In the genomic region with DNA sequence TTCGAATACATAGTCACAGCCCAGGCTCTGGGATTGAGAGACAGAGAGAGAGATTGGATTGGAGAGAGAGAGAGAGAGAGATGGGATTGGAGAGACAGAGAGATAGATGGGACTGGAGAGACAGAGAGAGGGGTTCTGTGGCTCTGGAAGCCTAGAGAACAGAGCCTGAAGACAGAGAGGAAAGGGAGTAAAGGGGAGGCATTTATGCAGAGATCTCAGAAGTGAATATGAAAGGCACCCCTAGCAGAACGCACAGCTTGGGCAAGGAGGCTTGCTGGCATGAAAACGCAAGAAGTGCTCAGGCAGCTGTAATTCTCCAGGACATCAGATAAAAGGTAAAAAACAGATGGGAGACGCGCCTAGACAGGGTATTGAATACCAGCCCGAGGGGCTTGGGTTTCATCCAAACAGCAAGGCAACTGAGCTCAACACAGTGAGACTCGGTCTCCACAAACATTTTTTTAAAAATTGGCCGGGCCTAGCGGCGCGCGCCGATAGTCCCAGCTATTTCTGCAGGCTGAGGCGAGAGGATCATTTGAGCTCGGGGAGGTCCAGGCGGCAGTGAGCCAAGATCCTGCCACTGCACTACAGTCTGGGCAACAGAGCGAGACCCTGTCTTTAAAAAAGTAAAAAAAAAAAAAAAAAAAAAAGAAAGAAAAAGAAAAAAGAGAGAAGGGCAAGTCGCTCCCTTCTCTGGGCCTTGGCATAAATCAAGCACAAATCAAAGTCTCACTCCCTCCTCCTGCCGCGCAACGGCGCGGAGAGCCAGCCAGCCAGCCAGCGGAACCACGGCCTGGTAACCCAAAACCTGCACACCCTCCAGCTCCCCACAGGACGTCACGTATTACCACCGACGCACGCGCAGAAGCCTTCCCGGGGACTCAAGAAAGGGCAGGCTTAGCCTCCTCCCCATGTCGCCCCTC, we compare ENCODE assay signal across 8 cellular contexts. TPM values are rescaled to one million over a fixed set of nuclear protein-coding genes. Genes with fewer than 3 reads are reported as not detected.
DNase-seq lines count a peak whose midpoint lies in the region; ATAC-seq and TF ChIP-seq lines count a peak whose summit lies in the region.

No MANE protein-coding gene starts in this region.

- TF ChIP-seq CTCF in glutamatergic neuron (IDR thresholded peaks at IDR 0.05; ENCODE audit: partially characterized antibody, unreplicated experiment), result no peak

- peak overlapping the region; percentile 97 for H3K4me3 Mint-ChIP-seq in activated T-cell treated with anti-CD3 and anti-CD28 coated beads, Interleukin-2, amount 50 U/mL, for 24 hours
- H3K4me3 Mint-ChIP-seq in glutamatergic neuron (ENCODE audit: unreplicated experiment), result peak overlapping the region; percentile 91

- intact Hi-C loops in posterior vena cava (cut with DNase I), result no loop called here

- no peaks in the 10 kb centered on the region for H3K27me3 Mint-ChIP-seq in activated T-cell treated with anti-CD3 and anti-CD28 coated beads, Interleukin-2, amount 50 U/mL, for 24 hours
- H3K27me3 Mint-ChIP-seq in glutamatergic neuron (ENCODE audit: unreplicated experiment), result peaks cover 9% of the 10 kb centered on the region

- H3K4me1 Mint-ChIP-seq in activated T-cell treated with anti-CD3 and anti-CD28 coated beads, Interleukin-2, amount 50 U/mL, for 24 hours (ENCODE audit: low read depth), result peaks cover 35% of the 10 kb centered on the region
- H3K4me1 Mint-ChIP-seq in glutamatergic neuron (ENCODE audit: low read depth, unreplicated experiment), result peaks cover 11% of the 10 kb centered on the region

- DNase-seq in AG08396 (ENCODE audit: low spot score) (peak; percentile 10), HT1080 (ENCODE audit: low read depth) (peak; percentile 3), glutamatergic neuron (peak; percentile 96), posterior vena cava (ENCODE audit: low spot score) (peak; percentile 100), GM19240 (ENCODE audit: insufficient read length, low spot score) (no peak)
- DNase-seq in activated T-cell treated with anti-CD3 and anti-CD28 coated beads, Interleukin-2, amount 50 U/mL, for 24 hours, result peak; percentile 95

- H3K36me3 Mint-ChIP-seq in activated T-cell treated with anti-CD3 and anti-CD28 coated beads, Interleukin-2, amount 50 U/mL, for 24 hours (ENCODE audit: low read depth), result peaks cover 42% of the 10 kb centered on the region
- peaks cover 2% of the 10 kb centered on the region for H3K36me3 Mint-ChIP-seq in glutamatergic neuron (ENCODE audit: unreplicated experiment)

- peak; percentile 7 for ATAC-seq in GM18867 (IDR thresholded peaks at IDR 0.05; ENCODE audit: unreplicated experiment)
- no peak for ATAC-seq in GM21528 (IDR thresholded peaks at IDR 0.05; ENCODE audit: low FRiP score, unreplicated experiment)

- peak overlapping the region; percentile 100 for H3K27ac Mint-ChIP-seq in activated T-cell treated with anti-CD3 and anti-CD28 coated beads, Interleukin-2, amount 50 U/mL, for 24 hours
- peak overlapping the region; percentile 95 for H3K27ac Mint-ChIP-seq in glutamatergic neuron (ENCODE audit: unreplicated experiment)

- H3K9me3 Mint-ChIP-seq in activated T-cell treated with anti-CD3 and anti-CD28 coated beads, Interleukin-2, amount 50 U/mL, for 24 hours, result no peaks in the 10 kb centered on the region
- H3K9me3 Mint-ChIP-seq in glutamatergic neuron (ENCODE audit: unreplicated experiment), result peaks cover 5% of the 10 kb centered on the region

RNA-seq across cellular contexts. Expression of a gene that starts 0.8 kb away (rescaled TPM):
- total RNA-seq in HT1080 (2014; rRNA removed; shearing (Covaris generic)), result 162 and 195 TPM in 2 replicates
- 139 and 184 TPM in 2 replicates for polyA plus RNA-seq in HT1080 (2015; cell fraction: cytosol; rRNA removed)
- 165 and 174 TPM in 2 replicates for polyA plus RNA-seq in HT1080 (2015; cell fraction: nucleus; rRNA removed)
- total RNA-seq in glutamatergic neuron (ENCODE audit: unreplicated experiment), result 311 TPM
- total RNA-seq in posterior vena cava, result 100 to 1,000 TPM; 164 to 207 TPM

RNA-seq across cellular contexts. Expression of a gene that starts 17.7 kb away (rescaled TPM):
- 1.0 and 1.9 TPM in 2 replicates for total RNA-seq in HT1080 (2014; rRNA removed; shearing (Covaris generic))
- polyA plus RNA-seq in HT1080 (2015; cell fraction: cytosol; rRNA removed), result 0.45 and 0.74 TPM in 2 replicates
- polyA plus RNA-seq in HT1080 (2015; cell fraction: nucleus; rRNA removed), result 0.66 and 1.3 TPM in 2 replicates
- 29.7 TPM for total RNA-seq in glutamatergic neuron (ENCODE audit: unreplicated experiment)
- 10 to 100 TPM; 12.0 to 14.4 TPM for total RNA-seq in posterior vena cava

RNA-seq across cellular contexts. Expression of a gene that starts 49.3 kb away (rescaled TPM):
- total RNA-seq in HT1080 (2014; rRNA removed; shearing (Covaris generic)), result 3.8 and 5.6 TPM in 2 replicates
- polyA plus RNA-seq in HT1080 (2015; cell fraction: cytosol; rRNA removed), result 2.3 and 2.6 TPM in 2 replicates
- polyA plus RNA-seq in HT1080 (2015; cell fraction: nucleus; rRNA removed), result 6.0 and 6.3 TPM in 2 replicates
- total RNA-seq in glutamatergic neuron (ENCODE audit: unreplicated experiment), result 22.5 TPM
- total RNA-seq in posterior vena cava, result 10 to 100 TPM in 1 of 2 donors, 1 to 10 TPM in 1; 9.6 to 11.2 TPM
